ENCODE assay signal across 8 cellular contexts in the genomic region with DNA sequence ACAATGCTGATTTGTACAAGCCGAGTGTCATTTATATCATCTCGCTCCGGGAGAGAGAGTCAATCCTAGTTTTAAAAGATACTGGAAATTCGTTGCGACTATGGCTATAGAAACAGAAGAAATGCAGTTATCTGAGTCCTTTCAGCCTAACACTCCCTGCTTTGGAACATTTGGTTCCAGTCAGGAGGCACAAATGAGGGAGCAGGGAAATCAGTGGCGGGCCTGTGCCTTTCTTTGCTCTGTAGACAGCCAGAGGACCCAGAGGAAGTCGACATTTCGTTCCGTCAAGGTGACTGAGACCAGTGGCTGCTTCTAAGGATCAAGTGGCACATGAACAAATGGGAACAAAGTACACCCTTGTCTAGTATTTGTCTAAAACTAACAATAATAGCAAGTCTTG. TPM values are rescaled to one million over a fixed set of nuclear protein-coding genes. Genes with fewer than 3 reads are reported as not detected.
DNase-seq lines count a peak whose midpoint lies in the region; ATAC-seq, FAIRE-seq and TF ChIP-seq lines count a peak whose summit lies in the region.

No MANE protein-coding gene starts in this region.

- H3K9me3 ChIP-seq in keratinocyte (ENCODE audit: control insufficient read depth, low read depth, low read length) (no peaks in the 10 kb centered on the region), thoracic aorta (no peaks in the 10 kb centered on the region), adrenal gland (replicated peaks in 1 of 3) (no peaks in the 10 kb centered on the region)

- no peaks in the 10 kb centered on the region for H4K20me1 ChIP-seq in keratinocyte (ENCODE audit: control insufficient read depth, extremely low read depth, insufficient read depth, low read length)

- no peak for ATAC-seq in activated CD8-positive, alpha-beta memory T cell treated with anti-CD3 and anti-CD28 coated beads, Interleukin-2, amount 10 ng/mL, durations not matched to agents 7 days and 5 days
- no peak for ATAC-seq in thoracic aorta (ENCODE audit: insufficient number of reproducible peaks, low FRiP score, low read depth)

- H3K4me3 ChIP-seq in keratinocyte (ENCODE audit: control insufficient read depth in 2 of 3, extremely low read depth in 1 of 3, insufficient read depth in 2 of 3, low read depth in 1 of 3, low read length in 3 of 3) (no peak overlapping the region), thoracic aorta (peak overlapping the region; percentile 86), adrenal gland (peak overlapping the region in 1 of 4 donors; percentile 92)

- peaks cover 79% of the 10 kb centered on the region for H3K4me1 Mint-ChIP-seq in activated CD8-positive, alpha-beta memory T cell treated with anti-CD3 and anti-CD28 coated beads, Interleukin-2, amount 10 ng/mL, durations not matched to agents 7 days and 5 days
- peaks cover 67% of the 10 kb centered on the region for H3K4me1 Mint-ChIP-seq in activated CD4-positive, alpha-beta memory T cell treated with anti-CD3 and anti-CD28 coated beads, Interleukin-2, amount 10 ng/mL, durations not matched to agents 7 days and 5 days

- peak overlapping the region; percentile 65 for H3K27ac Mint-ChIP-seq in activated CD8-positive, alpha-beta memory T cell treated with anti-CD3 and anti-CD28 coated beads, Interleukin-2, amount 10 ng/mL, durations not matched to agents 7 days and 5 days
- peak overlapping the region; percentile 34 for H3K27ac Mint-ChIP-seq in activated CD4-positive, alpha-beta memory T cell treated with anti-CD3 and anti-CD28 coated beads, Interleukin-2, amount 10 ng/mL, durations not matched to agents 7 days and 5 days

- no peaks in the 10 kb centered on the region for H3K9me3 Mint-ChIP-seq in activated CD8-positive, alpha-beta memory T cell treated with anti-CD3 and anti-CD28 coated beads, Interleukin-2, amount 10 ng/mL, durations not matched to agents 7 days and 5 days (ENCODE audit: low read depth)
- H3K9me3 Mint-ChIP-seq in activated CD4-positive, alpha-beta memory T cell treated with anti-CD3 and anti-CD28 coated beads, Interleukin-2, amount 10 ng/mL, durations not matched to agents 7 days and 5 days = no peaks in the 10 kb centered on the region

- H3K36me3 ChIP-seq in keratinocyte (ENCODE audit: control insufficient read depth in 2 of 2, extremely low read depth in 1 of 2, insufficient read depth in 2 of 2, low read length in 2 of 2) (no peaks in the 10 kb centered on the region), thoracic aorta (no peaks in the 10 kb centered on the region), adrenal gland (replicated peaks in 1 of 2) (no peaks in the 10 kb centered on the region)

- no peak overlapping the region for H3K9ac ChIP-seq in keratinocyte (ENCODE audit: control insufficient read depth, extremely low read depth, insufficient read depth, low read length)

- peak overlapping the region; percentile 68 for H3K4me3 Mint-ChIP-seq in activated CD8-positive, alpha-beta memory T cell treated with anti-CD3 and anti-CD28 coated beads, Interleukin-2, amount 10 ng/mL, durations not matched to agents 7 days and 5 days
- H3K4me3 Mint-ChIP-seq in activated CD4-positive, alpha-beta memory T cell treated with anti-CD3 and anti-CD28 coated beads, Interleukin-2, amount 10 ng/mL, durations not matched to agents 7 days and 5 days = peak overlapping the region; percentile 64

- TF ChIP-seq CTCF in keratinocyte (optimal IDR thresholded peaks at IDR 0.05 in 1 of 3, IDR thresholded peaks at IDR 0.05 in 1 of 3, conservative IDR thresholded peaks at IDR 0.05 in 1 of 3; ENCODE audit: extremely low read depth in 1 of 3, insufficient read depth in 2 of 3, low read length in 3 of 3) (no peak), thoracic aorta (IDR thresholded peaks at IDR 0.05) (no peak), adrenal gland (IDR thresholded peaks at IDR 0.05) (no peak)

- H3K27me3 Mint-ChIP-seq in activated CD8-positive, alpha-beta memory T cell treated with anti-CD3 and anti-CD28 coated beads, Interleukin-2, amount 10 ng/mL, durations not matched to agents 7 days and 5 days = no peaks in the 10 kb centered on the region
- no peaks in the 10 kb centered on the region for H3K27me3 Mint-ChIP-seq in activated CD4-positive, alpha-beta memory T cell treated with anti-CD3 and anti-CD28 coated beads, Interleukin-2, amount 10 ng/mL, durations not matched to agents 7 days and 5 days

- no peak for DNase-seq in activated CD8-positive, alpha-beta memory T cell treated with anti-CD3 and anti-CD28 coated beads, Interleukin-2, amount 10 ng/mL, durations not matched to agents 7 days and 5 days
- DNase-seq in activated CD8-positive, alpha-beta memory T cell treated with anti-CD3 and anti-CD28 coated beads, Interleukin-2, amount 50 U/mL, for 4 hours = no peak
- no peak for DNase-seq in activated CD4-positive, alpha-beta memory T cell treated with anti-CD3 and anti-CD28 coated beads, Interleukin-2, amount 10 ng/mL, durations not matched to agents 7 days and 5 days
- DNase-seq in keratinocyte (ENCODE audit: low read depth, low spot score) (no peak), thoracic aorta (ENCODE audit: low spot score) (no peak), adrenal gland (no peak), NCI-H187 treated with DMSO at 0.1 percent for 48 hours (lab: John Stamatoyannopoulos, UW) (no peak), G401 (ENCODE audit: low spot score) (no peak)

- no peak for FAIRE-seq in keratinocyte (lab: Jason Lieb, UNC)

- H3K36me3 Mint-ChIP-seq in activated CD8-positive, alpha-beta memory T cell treated with anti-CD3 and anti-CD28 coated beads, Interleukin-2, amount 10 ng/mL, durations not matched to agents 7 days and 5 days = peaks cover 11% of the 10 kb centered on the region
- peaks cover 8% of the 10 kb centered on the region for H3K36me3 Mint-ChIP-seq in activated CD4-positive, alpha-beta memory T cell treated with anti-CD3 and anti-CD28 coated beads, Interleukin-2, amount 10 ng/mL, durations not matched to agents 7 days and 5 days (ENCODE audit: low read depth)

- WGBS in adrenal gland, 4 donors = 94 to 96% (median 94%) methylated on average over 9 of the region's 9 CpGs

- H3K4me1 ChIP-seq in keratinocyte (ENCODE audit: control insufficient read depth, extremely low read depth, insufficient read depth, low read length) (peaks cover 15% of the 10 kb centered on the region), thoracic aorta (ENCODE audit: control insufficient read depth in 1 of 2, low read depth in 2 of 2) (peaks cover 5 to 15% of the 10 kb centered on the region in 2 donors), adrenal gland (replicated peaks in 1 of 2) (peaks cover 6 to 24% of the 10 kb centered on the region in 2 donors)

- H3K27ac ChIP-seq in keratinocyte (ENCODE audit: control insufficient read depth, insufficient read depth, low read length) (no peak overlapping the region), thoracic aorta (peak overlapping the region in 1 of 2 donors; percentile 57), adrenal gland (no peak overlapping the region)

- intact Hi-C loops in adrenal gland (cut with DNase I) = loop anchor here in 1 of 2 donors (10.0 kb wide), 1 partner anchor 148 kb away; a partner anchor contains a TSS

- CTCF ChIA-PET in activated CD8-positive, alpha-beta memory T cell treated with anti-CD3 and anti-CD28 coated beads, Interleukin-2, amount 10 ng/mL, durations not matched to agents 7 days and 5 days (lab: Charles Lee) = no interaction called here
- CTCF ChIA-PET in activated CD4-positive, alpha-beta memory T cell treated with anti-CD3 and anti-CD28 coated beads, Interleukin-2, amount 10 ng/mL, durations not matched to agents 7 days and 5 days (lab: Charles Lee) = no interaction called here

- peak overlapping the region; percentile 50 for H3K4me2 ChIP-seq in keratinocyte (ENCODE audit: control insufficient read depth, extremely low read depth, insufficient read depth, low read depth, low read length)

- TF ChIP-seq POLR2A in adrenal gland (IDR thresholded peaks at IDR 0.05) = no peak

- H3K9me1 ChIP-seq in keratinocyte (ENCODE audit: control insufficient read depth, extremely low read depth, insufficient read depth, low read length) = no peaks in the 10 kb centered on the region

- POLR2A ChIA-PET in activated CD4-positive, alpha-beta memory T cell treated with anti-CD3 and anti-CD28 coated beads, Interleukin-2, amount 10 ng/mL, durations not matched to agents 7 days and 5 days (lab: Charles Lee) = no interaction called here

- in situ Hi-C loops in G401 (cut with HindIII; ENCODE audit: low sequenced_read_pairs) = no loop called here

- peak overlapping the region; percentile 39 for H2AFZ ChIP-seq in keratinocyte (ENCODE audit: control insufficient read depth, low read length)

- H3K27me3 ChIP-seq in keratinocyte (ENCODE audit: control insufficient read depth, extremely low read depth, insufficient read depth, low read length) (no peaks in the 10 kb centered on the region), thoracic aorta (replicated peaks; ENCODE audit: insufficient read depth) (no peaks in the 10 kb centered on the region), adrenal gland (no peaks in the 10 kb centered on the region)

- dilution Hi-C loops in keratinocyte (cut with MboI; ENCODE audit: extremely low pct_ligation_motif_present, low sequenced_read_pairs) = no loop called here

- peaks cover 37% of the 10 kb centered on the region for H3K79me2 ChIP-seq in keratinocyte (ENCODE audit: control insufficient read depth, insufficient read depth, low read length)

RNA-seq across cellular contexts. Expression of a gene that starts 0.7 kb away (rescaled TPM):
- total RNA-seq in activated CD8-positive, alpha-beta memory T cell treated with anti-CD3 and anti-CD28 coated beads, Interleukin-2, amount 10 ng/mL, durations not matched to agents 7 days and 5 days = 10 to 100 TPM; 47.9 to 82.1 TPM
- total RNA-seq in activated CD4-positive, alpha-beta memory T cell treated with anti-CD3 and anti-CD28 coated beads, Interleukin-2, amount 10 ng/mL, durations not matched to agents 7 days and 5 days = 10 to 100 TPM; 46.5 to 46.7 TPM
- polyA plus RNA-seq in keratinocyte (34.0 to 45.2 TPM (median 35.2 TPM) in 3 replicates), adrenal gland (10 to 100 TPM in 2 of 3 donors, 1 to 10 TPM in 1; 10.0 to 48.0 (median 12.8) TPM)
- 43.5 TPM for polyA plus RNA-seq in keratinocyte (2011; ENCODE audit: low read depth)
- polyA plus RNA-seq in keratinocyte (2011; cell fraction: cytosol; rRNA removed) = 24.2 and 38.7 TPM in 2 replicates
- 44.8 and 58.4 TPM in 2 replicates for polyA plus RNA-seq in keratinocyte (2011; cell fraction: nucleus; rRNA removed)
- 27.4 and 31.4 TPM in 2 replicates for polyA plus RNA-seq in keratinocyte (2012; ENCODE audit: low replicate concordance)
- polyA minus RNA-seq in keratinocyte = 19.8 to 33.0 TPM (median 32.8 TPM) in 3 replicates
- 24.0 TPM for polyA minus RNA-seq in keratinocyte (2011; cell fraction: cytosol; rRNA and poly(A)+ RNA removed)
- 27.6 and 31.7 TPM in 2 replicates for polyA minus RNA-seq in keratinocyte (2011; cell fraction: nucleus; rRNA and poly(A)+ RNA removed)
- total RNA-seq in thoracic aorta (10 to 100 TPM; 14.2 to 24.8 TPM), adrenal gland (10 to 100 TPM in 7 of 8 donors, 1 to 10 TPM in 1; 8.4 to 27.9 (median 19.5) TPM)
- 28.3 and 32.3 TPM in 2 replicates for total RNA-seq in G401 (2014; rRNA removed; shearing (Covaris generic))
